ENCODE assay signal across 3 cellular contexts in genomic region chr15:75762357-75762718, GRCh38. TPM values are rescaled to one million over a fixed set of nuclear protein-coding genes. Genes with fewer than 3 reads are reported as not detected.
"Had no signal": no experiment of that assay in that cellular context is flagged by ENCODE, and none has a peak within 500 bp of the region (broad histone marks: within the 10 kb centered on the region; RNA-seq: fewer than 3 reads in every experiment).

No MANE protein-coding gene starts in this region.

RNA-seq across cellular contexts. Expression of gene CSPG4, which starts 49.7 kb away (rescaled TPM):
- total RNA-seq: naive thymus-derived CD4-positive, alpha-beta T cell; naive thymus-derived CD8-positive, alpha-beta T cell; natural killer cell treated with Interleukin-12 subunit alpha and Interleukin-12 subunit beta and Interleukin-15 and Interleukin-18, amount 100 ng/mL, for 72 hours had no signal
